Comparison of ENCODE assay signal across 8 cellular contexts in genomic region chr3:72591522-72592421, GRCh38.
DNase-seq lines count a peak whose midpoint lies in the region; ATAC-seq and TF ChIP-seq lines count a peak whose summit lies in the region.

No MANE protein-coding gene starts in this region.

- no peaks in the 10 kb centered on the region for H3K9me3 ChIP-seq in thoracic aorta

- no peaks in the 10 kb centered on the region for H3K36me3 ChIP-seq in thoracic aorta

- no peak overlapping the region for H3K4me3 ChIP-seq in HFF-Myc (replicated peaks; ENCODE audit: low read depth, low read length)
- no peak overlapping the region for H3K4me3 ChIP-seq in thoracic aorta

- peaks cover 0 to 16% of the 10 kb centered on the region in 2 donors for H3K4me1 ChIP-seq in thoracic aorta (ENCODE audit: control insufficient read depth in 1 of 2, low read depth in 2 of 2)

- peak overlapping the region; percentile 12 to 25 for H3K27ac ChIP-seq in thoracic aorta

- DNase-seq in HFF-Myc (ENCODE audit: extremely low read depth, low read depth), result peak; percentile 76
- DNase-seq in astrocyte of the hippocampus (ENCODE audit: low read depth, low spot score), result peak; percentile 96
- DNase-seq in iPS-NIHi7 (ENCODE audit: extremely low spot score), result peak; percentile 69
- peak; percentile 10 for DNase-seq in thoracic aorta (ENCODE audit: low spot score)
- DNase-seq in stimulated activated CD8-positive, alpha-beta memory T cell treated with anti-CD3 and anti-CD28 coated beads, Interleukin-4, amount 100 ng/mL, for 48 hours, result no peak
- DNase-seq in stimulated activated naive CD4-positive, alpha-beta T cell treated with Interleukin-2 at 50 U/mL for 16 hours (lab: John Stamatoyannopoulos, UW), result no peak
- no peak for DNase-seq in globus pallidus (ENCODE audit: low spot score)

- no peaks in the 10 kb centered on the region for H3K27me3 ChIP-seq in thoracic aorta (replicated peaks; ENCODE audit: insufficient read depth)

- TF ChIP-seq CTCF in HFF-Myc (IDR thresholded peaks at IDR 0.05; ENCODE audit: low read depth, low read length, missing control alignments), result no peak
- no peak for TF ChIP-seq CTCF in thoracic aorta (IDR thresholded peaks at IDR 0.05)

- ATAC-seq in thoracic aorta (ENCODE audit: insufficient number of reproducible peaks, low FRiP score, low read depth) (no peak), HG02970 (IDR thresholded peaks at IDR 0.05; ENCODE audit: low FRiP score, unreplicated experiment) (no peak)

Comparison
In these comparisons a context has a peak if more than half of its experiments do, and no peak if none do; other contexts are left out.
1. DNase-seq: peak in HFF-Myc (single experiment), astrocyte of the hippocampus (single experiment), iPS-NIHi7 (single experiment) and thoracic aorta (single experiment); none in stimulated activated CD8-positive, alpha-beta memory T cell treated with anti-CD3 and anti-CD28 coated beads, Interleukin-4, amount 100 ng/mL, for 48 hours (single experiment), stimulated activated naive CD4-positive, alpha-beta T cell treated with Interleukin-2 at 50 U/mL for 16 hours (single experiment) and globus pallidus (single experiment).